In the genomic region with DNA sequence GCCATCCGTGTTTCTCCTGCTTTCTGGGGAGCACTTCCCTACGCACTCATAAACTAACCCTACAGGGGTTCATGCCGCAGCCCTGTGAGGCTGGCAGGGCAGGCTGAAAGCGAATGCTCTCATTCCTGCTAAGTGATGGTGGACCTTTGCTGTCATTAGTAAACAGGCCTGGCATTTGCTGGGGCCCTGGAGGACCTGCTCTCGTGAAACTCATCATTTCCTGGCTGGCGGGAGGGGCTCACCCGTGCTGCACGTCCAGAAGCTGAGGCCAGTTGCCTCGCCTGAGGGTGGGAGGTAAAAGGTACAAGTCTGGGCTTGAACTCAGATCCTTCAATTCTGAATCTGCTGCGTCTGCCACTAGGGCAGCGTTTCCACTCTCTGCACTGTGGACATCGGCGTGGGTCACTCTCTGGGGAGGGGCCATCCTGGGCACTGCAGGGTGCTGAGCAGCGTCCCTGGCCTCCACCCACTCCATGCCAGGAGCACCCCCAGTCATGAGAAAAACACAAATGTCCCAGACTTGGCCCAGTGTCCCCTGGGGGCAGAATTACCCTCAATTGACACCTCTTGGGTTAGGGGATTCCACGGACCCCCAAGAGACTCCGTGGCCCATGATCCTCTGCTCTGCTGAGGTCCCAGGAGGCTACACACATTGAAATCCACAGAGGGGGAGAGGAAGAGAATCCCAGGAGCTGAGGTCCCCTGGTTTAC, we compare ENCODE assay signal across 8 cellular contexts. TPM values are rescaled to one million over a fixed set of nuclear protein-coding genes. Genes with fewer than 3 reads are reported as not detected.
DNase-seq lines count a peak whose midpoint lies in the region; ATAC-seq and TF ChIP-seq lines count a peak whose summit lies in the region.

No MANE protein-coding gene starts in this region.

- H3K36me3 Mint-ChIP-seq in endothelial cell (ENCODE audit: low read depth, unreplicated experiment), result peaks cover 13% of the 10 kb centered on the region

- TF ChIP-seq POLR2A in GM18951 (IDR thresholded peaks at IDR 0.05; ENCODE audit: extremely low read depth, insufficient read depth, insufficient read length) (peak; percentile 50), spleen (IDR thresholded peaks at IDR 0.05) (no peak)

- H3K4me3 ChIP-seq in PC-3 (ENCODE audit: low read length), result peak overlapping the region; percentile 26; the same call in 1 of the 2 replicates
- peak overlapping the region in 3 of 8 donors; percentile 3 to 58 (median 30) for H3K4me3 ChIP-seq in spleen

- H3K9me2 ChIP-seq in PC-3 (replicated peaks; ENCODE audit: low read length), result no peaks in the 10 kb centered on the region

- H3K36me3 ChIP-seq in PC-3 (ENCODE audit: low read depth, low read length) (no peaks in the 10 kb centered on the region), spleen (peaks cover 0 to 38% (median 3%) of the 10 kb centered on the region in 6 donors)

- H3K4me2 ChIP-seq in PC-3 (ENCODE audit: low read length), result peak overlapping the region; percentile 85

- H3K79me2 ChIP-seq in PC-3 (ENCODE audit: low read length), result peaks cover 24% of the 10 kb centered on the region

- H3K27me3 ChIP-seq in PC-3 (ENCODE audit: low read length), result no peaks in the 10 kb centered on the region
- H3K27me3 ChIP-seq in spleen (replicated peaks in 1 of 7), result no peaks in the 10 kb centered on the region

- H3K27ac ChIP-seq in PC-3 (ENCODE audit: low read length) (peak overlapping the region; percentile 84), spleen (peak overlapping the region; percentile 27 to 98 (median 95))

- CTCF ChIA-PET in PC-3 (lab: Charles Lee), result no interaction called here

- intact Hi-C loops in PC-3 (cut with micrococcal nuclease), result no loop called here
- intact Hi-C loops in spleen (cut with DNase I; ENCODE audit: low total_unique reads), result no loop called here

- H3K9me3 ChIP-seq in PC-3 (ENCODE audit: low read length), result no peaks in the 10 kb centered on the region
- no peaks in the 10 kb centered on the region for H3K9me3 ChIP-seq in spleen

- DNase-seq in PC-3 (peak; percentile 58), endothelial cell (ENCODE audit: low spot score) (no peak), spleen (no peak), NCI-H1436 treated with DMSO at 0.1 percent for 48 hours (lab: John Stamatoyannopoulos, UW) (no peak), NCI-H226 (no peak)
- no peak for DNase-seq in activated CD4-positive, CD25-positive, alpha-beta regulatory T cell (lab: John Stamatoyannopoulos, UW)

- peak overlapping the region; percentile 48 for H3K27ac Mint-ChIP-seq in endothelial cell (ENCODE audit: unreplicated experiment)

- peaks cover 58% of the 10 kb centered on the region for H3K4me1 Mint-ChIP-seq in endothelial cell (ENCODE audit: unreplicated experiment)

- no peaks in the 10 kb centered on the region for H3F3A ChIP-seq in PC-3 (ENCODE audit: low read length, unreplicated experiment)

- peak overlapping the region; percentile 23 for H3K4me3 Mint-ChIP-seq in endothelial cell (ENCODE audit: unreplicated experiment)

- H3K4me1 ChIP-seq in PC-3 (ENCODE audit: insufficient read depth, low read length) (peaks cover 31% of the 10 kb centered on the region), spleen (peaks cover 73 to 100% (median 92%) of the 10 kb centered on the region in 6 donors)

- BruUV-seq in PC-3 (replicated peaks; lab: Mats Ljungman, UMichigan), result no TSS peak

- peak overlapping the region; percentile 48 for H3K9ac ChIP-seq in PC-3 (ENCODE audit: low read length)

- TF ChIP-seq CTCF in PC-3 (conservative IDR thresholded peaks at IDR 0.05; ENCODE audit: low read depth, low read length) (no peak), endothelial cell (IDR thresholded peaks at IDR 0.05; ENCODE audit: unreplicated experiment) (no peak), spleen (IDR thresholded peaks at IDR 0.05 in 8 of 11, conservative IDR thresholded peaks at IDR 0.05 in 3 of 11) (no peak)

- WGBS in spleen, 5 donors, result 48 to 58% (median 54%) methylated on average over 14 to 16 of the region's 16 CpGs

- POLR2A ChIA-PET in PC-3 (lab: Charles Lee; ENCODE audit: unreplicated experiment), result no interaction called here

- H4K20me1 ChIP-seq in PC-3 (ENCODE audit: low read length), result no peaks in the 10 kb centered on the region

- peaks cover 14% of the 10 kb centered on the region for H3K27me3 Mint-ChIP-seq in endothelial cell (ENCODE audit: unreplicated experiment)

- ATAC-seq in PC-3 (peak; percentile 51), HG03342 (IDR thresholded peaks at IDR 0.05; ENCODE audit: unreplicated experiment) (no peak)

- in situ Hi-C loops in GM18951 (cut with MboI; ENCODE audit: low sequenced_read_pairs, unreplicated experiment), result no loop called here

- H3K9me3 Mint-ChIP-seq in endothelial cell (ENCODE audit: unreplicated experiment), result no peaks in the 10 kb centered on the region

- no peak overlapping the region for H2AFZ ChIP-seq in PC-3 (ENCODE audit: low read length)

RNA-seq across cellular contexts. Expression of gene MOB3A, which starts 7.0 kb away (rescaled TPM):
- total RNA-seq in PC-3 (2014; rRNA removed) (15.1 and 24.8 TPM in 2 replicates), endothelial cell (ENCODE audit: unreplicated experiment) (88.5 TPM), spleen (100 to 1,000 TPM in 5 of 7 donors, 10 to 100 TPM in 2; 80.8 to 161 (median 124) TPM)
- 10 to 100 TPM; 24.2 to 48.7 (median 37.6) TPM for polyA plus RNA-seq in spleen

RNA-seq across cellular contexts. Expression of gene IZUMO4, which starts 7.6 kb away (rescaled TPM):
- total RNA-seq in PC-3 (2014; rRNA removed) (1.0 and 3.6 TPM in 2 replicates), endothelial cell (ENCODE audit: unreplicated experiment) (8.9 TPM), spleen (1 to 10 TPM; 1.9 to 5.8 (median 3.7) TPM)
- polyA plus RNA-seq in spleen, result 10 to 100 TPM; 13.6 to 25.9 (median 16.7) TPM

RNA-seq across cellular contexts. Expression of gene MKNK2, which starts 38.1 kb away (rescaled TPM):
- total RNA-seq in PC-3 (2014; rRNA removed), result 95.4 and 96.8 TPM in 2 replicates
- total RNA-seq in endothelial cell (ENCODE audit: unreplicated experiment), result 228 TPM
- total RNA-seq in spleen, result 100 to 1,000 TPM; 212 to 389 (median 265) TPM
- 100 to 1,000 TPM in 1 of 3 donors, 10 to 100 TPM in 2; 88.2 to 154 (median 90.0) TPM for polyA plus RNA-seq in spleen
